Comparison of ENCODE assay signal across 10 cellular contexts in genomic region chr14:93104961-93105360, GRCh38. TPM values are rescaled to one million over a fixed set of nuclear protein-coding genes. Genes with fewer than 3 reads are reported as not detected.
DNase-seq lines count a peak whose midpoint lies in the region; ATAC-seq and TF ChIP-seq lines count a peak whose summit lies in the region.
"Had no signal": no experiment of that assay in that cellular context is flagged by ENCODE, and none has a peak within 500 bp of the region (broad histone marks: within the 10 kb centered on the region; RNA-seq: fewer than 3 reads in every experiment).

No MANE protein-coding gene starts in this region.

- CTCF ChIA-PET in activated naive CD4-positive, alpha-beta T cell treated with anti-CD3 and anti-CD28 coated beads, Interleukin-2, amount 10 ng/mL, durations not matched to agents 7 days and 5 days (lab: Charles Lee): interaction anchor here (0.6 to 2.5 kb wide), 4 partner anchors 8 to 839 kb away, joined by 3 to 21 read pairs (median 4); no protein-coding TSS in a partner anchor

- peaks cover 68% of the 10 kb centered on the region for H3K4me1 Mint-ChIP-seq in activated naive CD4-positive, alpha-beta T cell treated with anti-CD3 and anti-CD28 coated beads, Interleukin-2, amount 10 ng/mL, durations not matched to agents 7 days and 5 days

- WGBS in tibial nerve, 2 donors: 58 to 76% methylated on average over 6 of the region's 6 CpGs

- no peaks in the 10 kb centered on the region for H3K9me3 ChIP-seq in Peyer's patch
- H3K9me3 ChIP-seq in tibial nerve: no peaks in the 10 kb centered on the region

- ATAC-seq in activated naive CD4-positive, alpha-beta T cell treated with anti-CD3 and anti-CD28 coated beads, Interleukin-2, amount 50 U/mL, for 72 hours: no peak
- peak; percentile 14 for ATAC-seq in foreskin keratinocyte
- no peak for ATAC-seq in HG02938 (IDR thresholded peaks at IDR 0.05; ENCODE audit: unreplicated experiment)
- no peak for ATAC-seq in GM21619 (IDR thresholded peaks at IDR 0.05; ENCODE audit: unreplicated experiment)

- H3K9me3 Mint-ChIP-seq in activated naive CD4-positive, alpha-beta T cell treated with anti-CD3 and anti-CD28 coated beads, Interleukin-2, amount 10 ng/mL, durations not matched to agents 7 days and 5 days: no peaks in the 10 kb centered on the region
- no peaks in the 10 kb centered on the region for H3K9me3 Mint-ChIP-seq in activated naive CD4-positive, alpha-beta T cell treated with anti-CD3 and anti-CD28 coated beads, Interleukin-2, amount 50 U/mL, for 72 hours
- H3K9me3 Mint-ChIP-seq: neural crest cell had no signal

- TF ChIP-seq POLR2A in Peyer's patch (IDR thresholded peaks at IDR 0.05): no peak
- TF ChIP-seq POLR2A in tibial nerve (IDR thresholded peaks at IDR 0.05): no peak

- H3K27me3 ChIP-seq in Peyer's patch: no peaks in the 10 kb centered on the region
- H3K27me3 ChIP-seq in foreskin keratinocyte: no peaks in the 10 kb centered on the region
- H3K27me3 ChIP-seq in tibial nerve: no peaks in the 10 kb centered on the region

- H3K27me3 Mint-ChIP-seq in activated naive CD4-positive, alpha-beta T cell treated with anti-CD3 and anti-CD28 coated beads, Interleukin-2, amount 10 ng/mL, durations not matched to agents 7 days and 5 days: no peaks in the 10 kb centered on the region

- H3K27ac ChIP-seq in Peyer's patch: peak overlapping the region in 3 of 4 donors; percentile 31 to 76 (median 42)
- no peak overlapping the region for H3K27ac ChIP-seq in foreskin keratinocyte
- peak overlapping the region in 3 of 4 donors; percentile 20 to 63 (median 51) for H3K27ac ChIP-seq in tibial nerve

- DNase-seq in activated naive CD4-positive, alpha-beta T cell treated with anti-CD3 and anti-CD28 coated beads, Interleukin-2, amount 10 ng/mL, durations not matched to agents 7 days and 5 days: no peak
- no peak for DNase-seq in activated naive CD4-positive, alpha-beta T cell treated with anti-CD3 and anti-CD28 coated beads, Interleukin-2, amount 50 U/mL, for 72 hours (ENCODE audit: low spot score in 2 of 2)
- DNase-seq in Peyer's patch (no peak), foreskin keratinocyte (peak in 1 of 2 donors; percentile 22), tibial nerve (ENCODE audit: low spot score in 2 of 2) (no peak)
- no peak for DNase-seq in central memory CD4-positive, alpha-beta T cell
- DNase-seq: activated naive CD4-positive, alpha-beta T cell had no signal

- no peak overlapping the region for H3K4me3 ChIP-seq in Peyer's patch
- no peak overlapping the region for H3K4me3 ChIP-seq in tibial nerve

- no peak for TF ChIP-seq EP300 in tibial nerve (IDR thresholded peaks at IDR 0.05)

- H3K36me3 Mint-ChIP-seq in activated naive CD4-positive, alpha-beta T cell treated with anti-CD3 and anti-CD28 coated beads, Interleukin-2, amount 10 ng/mL, durations not matched to agents 7 days and 5 days: peaks cover 11% of the 10 kb centered on the region
- H3K36me3 Mint-ChIP-seq in activated naive CD4-positive, alpha-beta T cell treated with anti-CD3 and anti-CD28 coated beads, Interleukin-2, amount 50 U/mL, for 72 hours: no peaks in the 10 kb centered on the region

- peak overlapping the region; percentile 97 for H3K27ac Mint-ChIP-seq in activated naive CD4-positive, alpha-beta T cell treated with anti-CD3 and anti-CD28 coated beads, Interleukin-2, amount 10 ng/mL, durations not matched to agents 7 days and 5 days
- H3K27ac Mint-ChIP-seq in activated naive CD4-positive, alpha-beta T cell treated with anti-CD3 and anti-CD28 coated beads, Interleukin-2, amount 50 U/mL, for 72 hours: no peak overlapping the region

- TF ChIP-seq CTCF in Peyer's patch (IDR thresholded peaks at IDR 0.05) (peak in 1 of 6 experiments; percentile 7), foreskin keratinocyte (conservative IDR thresholded peaks at IDR 0.05) (no peak), tibial nerve (IDR thresholded peaks at IDR 0.05) (no peak)

- H3K4me1 ChIP-seq in Peyer's patch (peaks cover 11 to 65% (median 16%) of the 10 kb centered on the region in 4 donors), foreskin keratinocyte (peaks cover 22% of the 10 kb centered on the region), tibial nerve (peaks cover 0 to 91% (median 49%) of the 10 kb centered on the region in 4 donors)

- no peaks in the 10 kb centered on the region for H3K36me3 ChIP-seq in Peyer's patch
- no peaks in the 10 kb centered on the region for H3K36me3 ChIP-seq in tibial nerve

- no peak overlapping the region for H3K4me3 Mint-ChIP-seq in activated naive CD4-positive, alpha-beta T cell treated with anti-CD3 and anti-CD28 coated beads, Interleukin-2, amount 10 ng/mL, durations not matched to agents 7 days and 5 days
- H3K4me3 Mint-ChIP-seq: neural crest cell had no signal

RNA-seq across cellular contexts. Expression of gene ITPK1, which starts 10.8 kb away (rescaled TPM):
- total RNA-seq in activated naive CD4-positive, alpha-beta T cell treated with anti-CD3 and anti-CD28 coated beads, Interleukin-2, amount 50 U/mL, for 72 hours: 10 to 100 TPM; 15.2 to 33.2 TPM
- 100 to 1,000 TPM; 132 to 172 (median 157) TPM for total RNA-seq in Peyer's patch
- total RNA-seq in foreskin keratinocyte: 77.9 and 94.3 TPM in 2 replicates
- polyA plus RNA-seq in foreskin keratinocyte: 55.4 and 75.3 TPM in 2 replicates
- total RNA-seq in tibial nerve: 100 to 1,000 TPM in 1 of 4 donors, 10 to 100 TPM in 3; 67.4 to 121 (median 92.5) TPM
